1 cellular context compared by ENCODE assay signal in genomic region chr6:34237722-34238506, GRCh38.
TF ChIP-seq lines count a peak whose summit lies in the region.

No MANE protein-coding gene starts in this region.

TF ChIP-seq in HEK293, 187 proteins besides CTCF, POLR2A, EP300 and RAD21 (continued from another document and continues in another):
- TF ChIP-seq ZNF529 (tag by site-specific recombination; IDR thresholded peaks at IDR 0.05; ENCODE audit: insufficient replicate concordance) (no peak), ZSCAN23 (tag by site-specific recombination; IDR thresholded peaks at IDR 0.05) (no peak), EGR2 (tag by site-specific recombination; IDR thresholded peaks at IDR 0.05; ENCODE audit: low read depth) (peak; percentile 41), ZNF830 (tag by site-specific recombination; IDR thresholded peaks at IDR 0.05; ENCODE audit: low read depth) (no peak), HOXD13 (CRISPR knock-in tag; IDR thresholded peaks at IDR 0.05; ENCODE audit: borderline replicate concordance) (no peak), KLF7 (tag by site-specific recombination; IDR thresholded peaks at IDR 0.05; ENCODE audit: borderline replicate concordance) (no peak), ZNF175 (tag by site-specific recombination; IDR thresholded peaks at IDR 0.05) (no peak), ZNF394 (tag by site-specific recombination; IDR thresholded peaks at IDR 0.05; ENCODE audit: borderline replicate concordance) (no peak), ZNF510 (tag by site-specific recombination; IDR thresholded peaks at IDR 0.05; ENCODE audit: insufficient replicate concordance) (no peak), ZNF423 (tag by site-specific recombination; IDR thresholded peaks at IDR 0.05) (peak; percentile 54; the same call in 1 of the 2 replicates), ZFP69B (tag by site-specific recombination; IDR thresholded peaks at IDR 0.05) (peak; percentile 46; the same call in 1 of the 2 replicates), ZNF621 (tag by site-specific recombination; IDR thresholded peaks at IDR 0.05) (no peak), PRDM6 (tag by site-specific recombination; IDR thresholded peaks at IDR 0.05) (no peak), ZNF10 (tag by site-specific recombination; IDR thresholded peaks at IDR 0.05) (no peak), ZNF837 (tag by site-specific recombination; IDR thresholded peaks at IDR 0.05) (no peak), ZNF366 (tag by site-specific recombination; conservative IDR thresholded peaks at IDR 0.05) (no peak), ZBTB7A (tag by site-specific recombination; IDR thresholded peaks at IDR 0.05; ENCODE audit: low read depth) (0 out of 2 replicates have a peak, but pooled peaks have one; percentile 58), ZNF596 (tag by site-specific recombination; IDR thresholded peaks at IDR 0.05) (0 out of 2 replicates have a peak, but pooled peaks have one; percentile 25), TCF7L2 (IDR thresholded peaks at IDR 0.05; ENCODE audit: borderline replicate concordance, low read depth, low read length) (no peak), SP7 (tag by site-specific recombination; IDR thresholded peaks at IDR 0.05) (peak; percentile 34), ZBTB44 (tag by site-specific recombination; IDR thresholded peaks at IDR 0.05) (peak; percentile 45; the same call in 1 of the 2 replicates), ZNF639 (tag by site-specific recombination; IDR thresholded peaks at IDR 0.05) (no peak), ZNF211 (tag by site-specific recombination; IDR thresholded peaks at IDR 0.05; ENCODE audit: low read depth) (no peak), ZNF121 (tag by site-specific recombination; IDR thresholded peaks at IDR 0.05) (no peak), ZNF677 (tag by site-specific recombination; IDR thresholded peaks at IDR 0.05) (no peak), MZF1 (tag by site-specific recombination; IDR thresholded peaks at IDR 0.05; ENCODE audit: borderline replicate concordance) (no peak), ZNF223 (tag by site-specific recombination; IDR thresholded peaks at IDR 0.05) (no peak), MYNN (tag by site-specific recombination; IDR thresholded peaks at IDR 0.05; ENCODE audit: borderline replicate concordance) (no peak), ZNF335 (tag by site-specific recombination; conservative IDR thresholded peaks at IDR 0.05) (peak; percentile 62), ZNF610 (tag by site-specific recombination; IDR thresholded peaks at IDR 0.05; ENCODE audit: borderline replicate concordance) (no peak), ZNF473 (tag by site-specific recombination; IDR thresholded peaks at IDR 0.05) (no peak), ZSCAN30 (tag by site-specific recombination; IDR thresholded peaks at IDR 0.05) (peak; percentile 67), BCL11B (tag by site-specific recombination; IDR thresholded peaks at IDR 0.05; ENCODE audit: low read depth) (peak; percentile 70; the same call in 1 of the 2 replicates), ZBTB6 (tag by site-specific recombination; IDR thresholded peaks at IDR 0.05) (no peak), ZNF266 (tag by site-specific recombination; IDR thresholded peaks at IDR 0.05; ENCODE audit: low read depth) (no peak), ZNF350 (tag by site-specific recombination; IDR thresholded peaks at IDR 0.05) (no peak), ZNF776 (tag by site-specific recombination; IDR thresholded peaks at IDR 0.05; ENCODE audit: borderline replicate concordance) (no peak), ZNF449 (tag by site-specific recombination; IDR thresholded peaks at IDR 0.05) (no peak), ZNF174 (tag by site-specific recombination; IDR thresholded peaks at IDR 0.05) (no peak), ZNF664 (tag by site-specific recombination; IDR thresholded peaks at IDR 0.05) (no peak), ZNF549 (tag by site-specific recombination; IDR thresholded peaks at IDR 0.05) (no peak), REPIN1 (tag by site-specific recombination; IDR thresholded peaks at IDR 0.05; ENCODE audit: low read depth) (no peak), ZNF777 (tag by site-specific recombination; IDR thresholded peaks at IDR 0.05; ENCODE audit: borderline replicate concordance) (no peak), ZSCAN16 (tag by site-specific recombination; IDR thresholded peaks at IDR 0.05) (no peak), PRDM1 (tag by site-specific recombination; IDR thresholded peaks at IDR 0.05) (no peak), ATF2 (tag by site-specific recombination; IDR thresholded peaks at IDR 0.05; ENCODE audit: low read depth) (no peak), ZNF132 (tag by site-specific recombination; IDR thresholded peaks at IDR 0.05; ENCODE audit: borderline replicate concordance) (no peak), ZNF112 (tag by site-specific recombination; IDR thresholded peaks at IDR 0.05) (no peak), ZIC2 (tag by site-specific recombination; IDR thresholded peaks at IDR 0.05) (peak; percentile 19), ZBTB21 (tag by site-specific recombination; IDR thresholded peaks at IDR 0.05) (no peak), GLI2 (tag by site-specific recombination; IDR thresholded peaks at IDR 0.05; ENCODE audit: borderline replicate concordance, low read depth) (no peak), ZFP37 (tag by site-specific recombination; IDR thresholded peaks at IDR 0.05) (no peak), ZNF707 (tag by site-specific recombination; IDR thresholded peaks at IDR 0.05) (no peak)
- TF ChIP-seq, protein P1, sequence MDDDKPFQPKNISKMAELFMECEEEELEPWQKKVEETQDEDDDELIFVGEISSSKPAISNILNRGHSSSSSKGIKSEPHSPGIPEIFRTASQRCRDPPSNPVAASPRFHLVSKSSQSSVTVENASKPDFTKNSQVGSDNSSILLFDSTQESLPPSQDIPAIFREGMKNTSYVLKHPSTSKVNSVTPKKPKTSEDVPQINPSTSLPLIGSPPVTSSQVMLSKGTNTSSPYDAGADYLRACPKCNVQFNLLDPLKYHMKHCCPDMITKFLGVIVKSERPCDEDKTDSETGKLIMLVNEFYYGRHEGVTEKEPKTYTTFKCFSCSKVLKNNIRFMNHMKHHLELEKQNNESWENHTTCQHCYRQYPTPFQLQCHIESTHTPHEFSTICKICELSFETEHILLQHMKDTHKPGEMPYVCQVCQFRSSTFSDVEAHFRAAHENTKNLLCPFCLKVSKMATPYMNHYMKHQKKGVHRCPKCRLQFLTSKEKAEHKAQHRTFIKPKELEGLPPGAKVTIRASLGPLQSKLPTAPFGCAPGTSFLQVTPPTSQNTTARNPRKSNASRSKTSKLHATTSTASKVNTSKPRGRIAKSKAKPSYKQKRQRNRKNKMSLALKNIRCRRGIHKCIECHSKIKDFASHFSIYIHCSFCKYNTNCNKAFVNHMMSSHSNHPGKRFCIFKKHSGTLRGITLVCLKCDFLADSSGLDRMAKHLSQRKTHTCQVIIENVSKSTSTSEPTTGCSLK (tag by site-specific recombination; IDR thresholded peaks at IDR 0.05) = no peak
- TF ChIP-seq, protein P2, sequence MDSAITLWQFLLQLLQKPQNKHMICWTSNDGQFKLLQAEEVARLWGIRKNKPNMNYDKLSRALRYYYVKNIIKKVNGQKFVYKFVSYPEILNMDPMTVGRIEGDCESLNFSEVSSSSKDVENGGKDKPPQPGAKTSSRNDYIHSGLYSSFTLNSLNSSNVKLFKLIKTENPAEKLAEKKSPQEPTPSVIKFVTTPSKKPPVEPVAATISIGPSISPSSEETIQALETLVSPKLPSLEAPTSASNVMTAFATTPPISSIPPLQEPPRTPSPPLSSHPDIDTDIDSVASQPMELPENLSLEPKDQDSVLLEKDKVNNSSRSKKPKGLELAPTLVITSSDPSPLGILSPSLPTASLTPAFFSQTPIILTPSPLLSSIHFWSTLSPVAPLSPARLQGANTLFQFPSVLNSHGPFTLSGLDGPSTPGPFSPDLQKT (IDR thresholded peaks at IDR 0.05; ENCODE audit: borderline replicate concordance, low read depth, low read length) = no peak
- TF ChIP-seq, protein P3, sequence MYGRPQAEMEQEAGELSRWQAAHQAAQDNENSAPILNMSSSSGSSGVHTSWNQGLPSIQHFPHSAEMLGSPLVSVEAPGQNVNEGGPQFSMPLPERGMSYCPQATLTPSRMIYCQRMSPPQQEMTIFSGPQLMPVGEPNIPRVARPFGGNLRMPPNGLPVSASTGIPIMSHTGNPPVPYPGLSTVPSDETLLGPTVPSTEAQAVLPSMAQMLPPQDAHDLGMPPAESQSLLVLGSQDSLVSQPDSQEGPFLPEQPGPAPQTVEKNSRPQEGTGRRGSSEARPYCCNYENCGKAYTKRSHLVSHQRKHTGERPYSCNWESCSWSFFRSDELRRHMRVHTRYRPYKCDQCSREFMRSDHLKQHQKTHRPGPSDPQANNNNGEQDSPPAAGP (tag by site-specific recombination; IDR thresholded peaks at IDR 0.05) = no peak
- TF ChIP-seq, protein P4, sequence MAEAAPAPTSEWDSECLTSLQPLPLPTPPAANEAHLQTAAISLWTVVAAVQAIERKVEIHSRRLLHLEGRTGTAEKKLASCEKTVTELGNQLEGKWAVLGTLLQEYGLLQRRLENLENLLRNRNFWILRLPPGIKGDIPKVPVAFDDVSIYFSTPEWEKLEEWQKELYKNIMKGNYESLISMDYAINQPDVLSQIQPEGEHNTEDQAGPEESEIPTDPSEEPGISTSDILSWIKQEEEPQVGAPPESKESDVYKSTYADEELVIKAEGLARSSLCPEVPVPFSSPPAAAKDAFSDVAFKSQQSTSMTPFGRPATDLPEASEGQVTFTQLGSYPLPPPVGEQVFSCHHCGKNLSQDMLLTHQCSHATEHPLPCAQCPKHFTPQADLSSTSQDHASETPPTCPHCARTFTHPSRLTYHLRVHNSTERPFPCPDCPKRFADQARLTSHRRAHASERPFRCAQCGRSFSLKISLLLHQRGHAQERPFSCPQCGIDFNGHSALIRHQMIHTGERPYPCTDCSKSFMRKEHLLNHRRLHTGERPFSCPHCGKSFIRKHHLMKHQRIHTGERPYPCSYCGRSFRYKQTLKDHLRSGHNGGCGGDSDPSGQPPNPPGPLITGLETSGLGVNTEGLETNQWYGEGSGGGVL (tag by site-specific recombination; IDR thresholded peaks at IDR 0.05) = peak; percentile 74
